ENCODE assay signal across 8 cellular contexts in the genomic region with DNA sequence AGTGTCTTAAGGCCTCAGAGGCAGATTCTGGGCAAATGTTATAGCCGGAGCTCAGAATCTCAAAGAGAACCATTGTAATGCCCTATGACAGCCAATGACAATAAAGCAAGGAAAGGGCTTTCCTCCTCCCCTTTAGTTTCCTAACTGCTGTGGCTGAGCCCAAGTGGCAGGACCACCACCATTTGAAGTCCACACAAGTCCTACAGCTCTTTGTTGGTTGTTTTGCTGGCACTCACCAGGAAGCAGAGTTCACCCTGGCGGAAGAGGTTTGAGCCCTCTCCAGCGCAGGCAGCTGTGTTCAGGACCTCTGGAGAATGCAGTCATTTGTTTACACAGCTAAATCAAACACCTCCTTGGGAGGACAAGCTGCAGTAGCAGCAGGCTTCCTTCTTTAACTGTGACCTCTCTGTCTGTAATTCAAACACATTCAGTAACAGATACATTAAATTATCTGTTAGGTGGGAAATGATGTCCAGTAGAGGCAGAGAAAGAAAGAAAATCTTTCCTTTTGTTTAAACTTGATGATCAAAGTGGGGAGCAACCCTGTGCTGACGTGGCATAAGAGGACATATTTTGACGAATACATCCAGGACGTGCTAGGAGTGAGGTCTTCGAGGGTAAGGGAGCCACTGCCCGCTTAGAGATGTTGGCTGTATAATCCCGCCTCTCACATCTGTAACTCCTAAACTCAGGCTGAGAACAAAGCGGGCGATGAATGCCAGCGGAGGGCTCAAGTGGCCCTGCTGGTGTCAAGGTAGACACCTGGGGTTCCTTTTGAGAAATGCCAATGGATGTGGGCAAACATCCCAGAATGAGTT. TPM values are rescaled to one million over a fixed set of nuclear protein-coding genes. Genes with fewer than 3 reads are reported as not detected.
DNase-seq lines count a peak whose midpoint lies in the region; ATAC-seq and TF ChIP-seq lines count a peak whose summit lies in the region.

No MANE protein-coding gene starts in this region.

- H3K27me3 ChIP-seq in body of pancreas: no peaks in the 10 kb centered on the region
- no peaks in the 10 kb centered on the region for H3K27me3 ChIP-seq in left lung
- no peaks in the 10 kb centered on the region for H3K27me3 ChIP-seq in thymus (ENCODE audit: control insufficient read depth, insufficient read depth)

- peak in 2 of 3 donors; percentile 54 to 60 for TF ChIP-seq POLR2A in body of pancreas (IDR thresholded peaks at IDR 0.05)

- H3K36me3 ChIP-seq in body of pancreas (replicated peaks in 1 of 2; ENCODE audit: insufficient read depth in 1 of 2, low read depth in 2 of 2) (no peaks in the 10 kb centered on the region), left lung (no peaks in the 10 kb centered on the region), thymus (ENCODE audit: control insufficient read depth, insufficient read depth) (no peaks in the 10 kb centered on the region)

- TF ChIP-seq CTCF in body of pancreas (IDR thresholded peaks at IDR 0.05) (peak in 3 of 7 experiments; percentile 13 to 27 (median 13)), left lung (IDR thresholded peaks at IDR 0.05) (no peak)

- no peaks in the 10 kb centered on the region for H3K9me3 ChIP-seq in body of pancreas
- no peaks in the 10 kb centered on the region for H3K9me3 ChIP-seq in left lung
- H3K9me3 ChIP-seq in thymus (ENCODE audit: control insufficient read depth): no peaks in the 10 kb centered on the region

- intact Hi-C loops in body of pancreas (cut with DNase I) (no loop called here), left lung (cut with DNase I) (loop anchor here in 1 of 2 donors (10.0 kb wide), 1 partner anchor 166 kb away; the partner anchor contains the start of gene ARHGAP29)

- DNase-seq in LoVo (ENCODE audit: low spot score) (peak; percentile 12), body of pancreas (peak; percentile 82 to 90 (median 86)), left lung (peak in 1 of 2 donors; percentile 63)
- DNase-seq in stimulated activated naive CD8-positive, alpha-beta T cell treated with anti-CD3 and anti-CD28 coated beads, Interleukin-15, Interleukin-2, amounts not matched to agents 100 U/mL and 50 U/mL, for 24 hours: no peak
- no peak for DNase-seq in effector CD8-positive, alpha-beta T cell (lab: John Stamatoyannopoulos, UW)
- no peak for DNase-seq in activated CD8-positive, alpha-beta memory T cell treated with anti-CD3 and anti-CD28 coated beads, Interleukin-2, amount 50 U/mL, for 4 hours

- 35 to 40% methylated on average over 12 of the region's 12 CpGs for WGBS in body of pancreas, 2 donors
- 84% methylated on average over 12 of the region's 12 CpGs for WGBS in thymus

- peaks cover 56% of the 10 kb centered on the region for H3K4me1 ChIP-seq in body of pancreas
- peaks cover 15 to 18% of the 10 kb centered on the region in 2 donors for H3K4me1 ChIP-seq in left lung
- H3K4me1 ChIP-seq in thymus (ENCODE audit: control insufficient read depth, insufficient read depth, low read length): peaks cover 42% of the 10 kb centered on the region

- H3K4me3 ChIP-seq in body of pancreas (no peak overlapping the region), left lung (no peak overlapping the region), thymus (ENCODE audit: low read length) (no peak overlapping the region)

- peak overlapping the region; percentile 88 to 93 (median 90) for H3K27ac ChIP-seq in body of pancreas
- H3K27ac ChIP-seq in left lung: peak overlapping the region; percentile 79 to 80
- H3K27ac ChIP-seq in thymus (ENCODE audit: low read depth): peak overlapping the region; percentile 31

- ATAC-seq in body of pancreas (peak; percentile 94), left lung (peak; percentile 97), GM19395 (IDR thresholded peaks at IDR 0.05; ENCODE audit: unreplicated experiment) (no peak)
- no peak for ATAC-seq in stimulated activated naive CD8-positive, alpha-beta T cell treated with anti-CD3 and anti-CD28 coated beads, Interleukin-15, Interleukin-2, amounts not matched to agents 100 U/mL and 50 U/mL, for 24 hours

RNA-seq across cellular contexts. Expression of gene ABCA4, which starts 51.9 kb away (rescaled TPM):
- under 1 TPM; under 0.01 TPM for total RNA-seq in body of pancreas
- total RNA-seq in left lung: 1 to 10 TPM; 1.7 to 2.7 TPM
- 2.0 TPM for polyA plus RNA-seq in thymus

Comparison
In these comparisons a context has a peak if more than half of its experiments do, and no peak if none do; other contexts are left out.
1. DNase-seq: peak in LoVo (single experiment) and body of pancreas (4 of 4); none in stimulated activated naive CD8-positive, alpha-beta T cell treated with anti-CD3 and anti-CD28 coated beads, Interleukin-15, Interleukin-2, amounts not matched to agents 100 U/mL and 50 U/mL, for 24 hours (single experiment), effector CD8-positive, alpha-beta T cell (single experiment) and activated CD8-positive, alpha-beta memory T cell treated with anti-CD3 and anti-CD28 coated beads, Interleukin-2, amount 50 U/mL, for 4 hours (single experiment).
2. ATAC-seq: peak in body of pancreas (single experiment) and left lung (single experiment); none in stimulated activated naive CD8-positive, alpha-beta T cell treated with anti-CD3 and anti-CD28 coated beads, Interleukin-15, Interleukin-2, amounts not matched to agents 100 U/mL and 50 U/mL, for 24 hours (single experiment) and GM19395 (single experiment).
3. H3K27ac ChIP-seq: peak in every context shown above with its lines; median percentile 90 in body of pancreas; 80 in left lung; 31 in thymus.